ENCODE assay signal across 20 cellular contexts in the genomic region with DNA sequence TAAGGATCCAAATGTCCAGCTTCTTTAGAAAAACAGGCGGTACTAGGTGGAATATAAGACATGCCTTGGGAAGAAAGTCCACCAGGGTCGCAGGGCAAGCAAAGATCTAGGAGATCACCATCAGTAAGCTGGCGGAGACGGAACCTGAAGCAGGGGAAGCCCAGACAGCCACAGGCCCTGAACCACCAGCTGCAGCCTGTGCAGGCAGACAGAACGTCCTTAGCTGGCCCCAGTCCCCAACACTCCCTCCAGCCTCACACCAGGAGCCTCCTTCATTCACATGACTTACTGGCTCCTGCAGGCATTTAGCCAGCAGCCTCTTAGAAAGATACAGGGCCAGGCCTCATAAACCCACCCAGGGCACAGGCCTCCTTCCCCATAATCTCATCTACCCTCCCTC.
"Had no signal": no experiment of that assay in that cellular context is flagged by ENCODE, and none has a peak within 500 bp of the region (broad histone marks: within the 10 kb centered on the region; RNA-seq: fewer than 3 reads in every experiment).

No MANE protein-coding gene starts in this region.

- H3K4me1 ChIP-seq: body of pancreas, colonic mucosa, left lung, upper lobe of left lung had no signal

- H3K9me3 ChIP-seq: body of pancreas, colonic mucosa, left lung, psoas muscle, suprapubic skin, upper lobe of left lung had no signal

- H3K4me2 ChIP-seq: neural progenitor cell had no signal

- DNase-seq: activated CD4-positive, alpha-beta T cell treated with anti-CD3 and anti-CD28 coated beads, Interleukin-2, amount 10 ng/mL, durations not matched to agents 7 days and 5 days; activated CD4-positive, CD25-positive, alpha-beta regulatory T cell; activated naive CD4-positive, alpha-beta T cell treated with anti-CD3 and anti-CD28 coated beads, Interleukin-2, amount 50 U/mL, for 16 hours; amygdala; body of pancreas; caudate nucleus; colonic mucosa; erythroblast; foreskin melanocyte; head of caudate nucleus; left lung; midbrain; psoas muscle; right cardiac atrium; stimulated activated naive CD8-positive, alpha-beta T cell treated with anti-CD3 and anti-CD28 coated beads, Interleukin-15, amount 100 ng/mL, for 72 hours; T1000; upper lobe of left lung had no signal

- H3K27me3 ChIP-seq: body of pancreas, colonic mucosa, left lung, neural progenitor cell, suprapubic skin, upper lobe of left lung had no signal

- H2AFZ ChIP-seq: neural progenitor cell had no signal

- H3K9ac ChIP-seq: neural progenitor cell had no signal

- H3K27ac ChIP-seq: body of pancreas, colonic mucosa, left lung, neural progenitor cell, psoas muscle, skin epidermis, suprapubic skin, upper lobe of left lung had no signal

- ATAC-seq: body of pancreas; left lung; psoas muscle; right cardiac atrium; stimulated activated naive CD8-positive, alpha-beta T cell treated with anti-CD3 and anti-CD28 coated beads, Interleukin-15, amount 100 ng/mL, for 72 hours had no signal

- H3K36me3 ChIP-seq: colonic mucosa, neural progenitor cell, upper lobe of left lung had no signal

- H3K4me3 ChIP-seq: body of pancreas, colonic mucosa, left lung, neural progenitor cell, psoas muscle, skin epidermis, suprapubic skin, upper lobe of left lung had no signal
